10 cellular contexts compared by ENCODE assay signal in genomic region chr15:70323111-70323851, GRCh38.
A peak's percentile ranks its signal among the peaks of the same experiment; 100 is the strongest.
DNase-seq lines count a peak whose midpoint lies in the region; ATAC-seq and TF ChIP-seq lines count a peak whose summit lies in the region.
"Had no signal": no experiment of that assay in that cellular context is flagged by ENCODE, and none has a peak within 500 bp of the region (broad histone marks: within the 10 kb centered on the region; RNA-seq: fewer than 3 reads in every experiment).

No MANE protein-coding gene starts in this region.

- H3K27me3 ChIP-seq in adrenal gland (no peaks in the 10 kb centered on the region), transverse colon (no peaks in the 10 kb centered on the region)

- ATAC-seq in GM21529 (IDR thresholded peaks at IDR 0.05; ENCODE audit: unreplicated experiment) (no peak), GM19467 (IDR thresholded peaks at IDR 0.05; ENCODE audit: unreplicated experiment) (no peak)
- ATAC-seq: naive thymus-derived CD8-positive, alpha-beta T cell had no signal

- TF ChIP-seq POLR2A in adrenal gland (IDR thresholded peaks at IDR 0.05): no peak
- TF ChIP-seq POLR2A in lower leg skin (IDR thresholded peaks at IDR 0.05): no peak
- no peak for TF ChIP-seq POLR2A in transverse colon (IDR thresholded peaks at IDR 0.05)

- no peaks in the 10 kb centered on the region for H3K9me3 ChIP-seq in adrenal gland (replicated peaks in 1 of 3)
- no peaks in the 10 kb centered on the region for H3K9me3 ChIP-seq in transverse colon

- peak; percentile 22 for DNase-seq in NCI-H146 (lab: John Stamatoyannopoulos, UW)
- DNase-seq in NCI-H146 treated with DMSO at 0.1 percent for 48 hours (lab: John Stamatoyannopoulos, UW; ENCODE audit: unreplicated experiment): no peak
- DNase-seq in adrenal gland: peak in 5 of 7 donors; percentile 42 to 75 (median 50)
- DNase-seq in lower leg skin (ENCODE audit: low spot score in 2 of 2): peak; percentile 57 to 92
- DNase-seq in transverse colon: peak; percentile 51
- no peak for DNase-seq in NK-92 (lab: John Stamatoyannopoulos, UW; ENCODE audit: unreplicated experiment)
- DNase-seq: activated CD4-positive, alpha-beta memory T cell treated with anti-CD3 and anti-CD28 coated beads for 36 hours had no signal

- WGBS in adrenal gland, 4 donors: 53 to 73% (median 63%) methylated on average over 8 to 11 of the region's 11 CpGs
- WGBS in lower leg skin, 2 donors: 50 to 60% methylated on average over 11 of the region's 11 CpGs
- 58 to 67% methylated on average over 1 to 11 of the region's 11 CpGs for WGBS in transverse colon (ENCODE audit: low coverage in 1 of 2), 2 donors

- TF ChIP-seq CTCF in adrenal gland (IDR thresholded peaks at IDR 0.05) (peak in 1 of 6 experiments; percentile 3), lower leg skin (IDR thresholded peaks at IDR 0.05) (no peak), transverse colon (IDR thresholded peaks at IDR 0.05) (peak in 1 of 5 experiments; percentile 11)

- H3K4me3 ChIP-seq in adrenal gland (no peak overlapping the region), lower leg skin (ENCODE audit: low read depth, poor library complexity, severe bottlenecking) (no peak overlapping the region), transverse colon (no peak overlapping the region)

- H3K36me3 ChIP-seq in adrenal gland (replicated peaks in 1 of 2) (no peaks in the 10 kb centered on the region), transverse colon (no peaks in the 10 kb centered on the region)

- no peak for TF ChIP-seq EP300 in transverse colon (IDR thresholded peaks at IDR 0.05; ENCODE audit: low read depth)

- H3K4me1 ChIP-seq in adrenal gland (replicated peaks in 1 of 2) (peaks cover 4 to 52% of the 10 kb centered on the region in 2 donors), transverse colon (peaks cover 33 to 68% (median 51%) of the 10 kb centered on the region in 4 donors)

- intact Hi-C loops in adrenal gland (cut with DNase I) (no loop called here), lower leg skin (cut with DNase I; ENCODE audit: low total_unique reads) (no loop called here), transverse colon (cut with DNase I; ENCODE audit: low total_unique reads) (loop anchor here (5.0 kb wide), 1 partner anchor 226 kb away; the partner anchor contains the start of gene TLE3)

- H3K27ac ChIP-seq in adrenal gland (peak overlapping the region in 2 of 5 donors; percentile 59 to 78), transverse colon (peak overlapping the region; percentile 65 to 88 (median 75))

- in situ Hi-C loops in transverse colon (cut with MboI; ENCODE audit: low pct_ligation_motif_present in 1 of 4, low pct_unique_long_range_greater_than_20kb in 1 of 4, low sequenced_read_pairs in 3 of 4): no loop called here

Comparison
In these comparisons a context has a peak if more than half of its experiments do, and no peak if none do; other contexts are left out.
1. DNase-seq: peak in NCI-H146 (single experiment), adrenal gland (5 of 7), lower leg skin (2 of 2) and transverse colon (single experiment); none in NCI-H146 treated with DMSO at 0.1 percent for 48 hours (single experiment) and NK-92 (single experiment).